8 cellular contexts compared by ENCODE assay signal in genomic region chr17:38746893-38747384, GRCh38. TPM values are rescaled to one million over a fixed set of nuclear protein-coding genes. Genes with fewer than 3 reads are reported as not detected.
DNase-seq lines count a peak whose midpoint lies in the region; ATAC-seq and TF ChIP-seq lines count a peak whose summit lies in the region.

No MANE protein-coding gene starts in this region.

- WGBS in transverse colon (ENCODE audit: low coverage in 1 of 2), 2 donors, result 6% methylated on average over 18 of the region's 18 CpGs; no CpG with 5 or more reads in 1 of the 2 donors

- no peaks in the 10 kb centered on the region for H3K9me3 ChIP-seq in transverse colon

- H3K27me3 Mint-ChIP-seq in activated T-cell treated with anti-CD3 and anti-CD28 coated beads, Interleukin-2, amount 50 U/mL, for 24 hours, result peaks cover 68% of the 10 kb centered on the region
- peaks cover 28% of the 10 kb centered on the region for H3K27me3 Mint-ChIP-seq in activated T-helper 2 cell treated with anti-CD3 and anti-CD28 coated beads, Interferon-gamma antibody, Interleukin-2, Interleukin-4, amounts not matched to agents 10 μg/mL and 5 μg/mL and 100 μg/mL, durations not matched to agents 14 hours and 24 hours and 36 hours (ENCODE audit: low read depth)

- no peak for TF ChIP-seq CTCF in transverse colon (IDR thresholded peaks at IDR 0.05)

- H3K27ac Mint-ChIP-seq in activated T-cell treated with anti-CD3 and anti-CD28 coated beads, Interleukin-2, amount 50 U/mL, for 24 hours, result no peak overlapping the region
- no peak overlapping the region for H3K27ac Mint-ChIP-seq in activated T-helper 2 cell treated with anti-CD3 and anti-CD28 coated beads, Interferon-gamma antibody, Interleukin-2, Interleukin-4, amounts not matched to agents 10 μg/mL and 5 μg/mL and 100 μg/mL, durations not matched to agents 14 hours and 24 hours and 36 hours

- H3K4me3 Mint-ChIP-seq in activated T-cell treated with anti-CD3 and anti-CD28 coated beads, Interleukin-2, amount 50 U/mL, for 24 hours, result peak overlapping the region; percentile 33
- H3K4me3 Mint-ChIP-seq in activated T-helper 2 cell treated with anti-CD3 and anti-CD28 coated beads, Interferon-gamma antibody, Interleukin-2, Interleukin-4, amounts not matched to agents 10 μg/mL and 5 μg/mL and 100 μg/mL, durations not matched to agents 14 hours and 24 hours and 36 hours (ENCODE audit: low read depth), result peak overlapping the region; percentile 75

- H3K27me3 ChIP-seq in transverse colon, result no peaks in the 10 kb centered on the region

- DNase-seq in activated T-cell treated with anti-CD3 and anti-CD28 coated beads, Interleukin-2, amount 50 U/mL, for 24 hours, result no peak
- DNase-seq in activated T-cell treated with anti-CD3 and anti-CD28 coated beads for 4 hours, result no peak
- DNase-seq in activated T-helper 2 cell treated with anti-CD3 and anti-CD28 coated beads, Interferon-gamma antibody, Interleukin-2, Interleukin-4, amounts not matched to agents 10 μg/mL and 5 μg/mL and 100 μg/mL, durations not matched to agents 14 hours and 24 hours and 36 hours (ENCODE audit: low spot score), result no peak
- peak; percentile 26 to 32 for DNase-seq in left colon
- DNase-seq in transverse colon, result no peak
- DNase-seq in NCI-H1694 (lab: John Stamatoyannopoulos, UW), result no peak
- DNase-seq in activated CD4-positive, alpha-beta T cell treated with anti-CD3 and anti-CD28 coated beads for 4 hours, result no peak

- H3K4me3 ChIP-seq in transverse colon, result peak overlapping the region; percentile 52 to 95 (median 61)

- no peaks in the 10 kb centered on the region for H3K36me3 ChIP-seq in transverse colon

- TF ChIP-seq EP300 in transverse colon (IDR thresholded peaks at IDR 0.05; ENCODE audit: low read depth), result no peak

- H3K4me1 ChIP-seq in transverse colon, result peaks cover 24 to 78% (median 57%) of the 10 kb centered on the region in 4 donors

- in situ Hi-C loops in transverse colon (cut with MboI; ENCODE audit: low pct_ligation_motif_present in 1 of 4, low pct_unique_long_range_greater_than_20kb in 1 of 4, low sequenced_read_pairs in 3 of 4), result no loop called here

- H3K36me3 Mint-ChIP-seq in activated T-cell treated with anti-CD3 and anti-CD28 coated beads, Interleukin-2, amount 50 U/mL, for 24 hours (ENCODE audit: low read depth), result peaks cover 3% of the 10 kb centered on the region
- H3K36me3 Mint-ChIP-seq in activated T-helper 2 cell treated with anti-CD3 and anti-CD28 coated beads, Interferon-gamma antibody, Interleukin-2, Interleukin-4, amounts not matched to agents 10 μg/mL and 5 μg/mL and 100 μg/mL, durations not matched to agents 14 hours and 24 hours and 36 hours (ENCODE audit: low read depth), result no peaks in the 10 kb centered on the region

- intact Hi-C loops in activated T-helper 2 cell treated with anti-CD3 and anti-CD28 coated beads, Interferon-gamma antibody, Interleukin-2, Interleukin-4, amounts not matched to agents 10 μg/mL and 5 μg/mL and 100 μg/mL, durations not matched to agents 14 hours and 24 hours and 36 hours (cut with micrococcal nuclease), result no loop called here
- intact Hi-C loops in left colon (cut with DNase I, micrococcal nuclease) (no loop called here), transverse colon (cut with DNase I; ENCODE audit: low total_unique reads) (no loop called here)

- ATAC-seq in left colon (no peak), GM21367 (IDR thresholded peaks at IDR 0.05; ENCODE audit: unreplicated experiment) (no peak)

- no peak for TF ChIP-seq POLR2A in transverse colon (IDR thresholded peaks at IDR 0.05)

- H3K27ac ChIP-seq in transverse colon, result peak overlapping the region; percentile 88 to 96 (median 89)

- peaks cover 39% of the 10 kb centered on the region for H3K4me1 Mint-ChIP-seq in activated T-cell treated with anti-CD3 and anti-CD28 coated beads, Interleukin-2, amount 50 U/mL, for 24 hours (ENCODE audit: low read depth)
- peaks cover 41% of the 10 kb centered on the region for H3K4me1 Mint-ChIP-seq in activated T-helper 2 cell treated with anti-CD3 and anti-CD28 coated beads, Interferon-gamma antibody, Interleukin-2, Interleukin-4, amounts not matched to agents 10 μg/mL and 5 μg/mL and 100 μg/mL, durations not matched to agents 14 hours and 24 hours and 36 hours (ENCODE audit: low read depth)

- H3K9me3 Mint-ChIP-seq in activated T-cell treated with anti-CD3 and anti-CD28 coated beads, Interleukin-2, amount 50 U/mL, for 24 hours, result no peaks in the 10 kb centered on the region
- H3K9me3 Mint-ChIP-seq in activated T-helper 2 cell treated with anti-CD3 and anti-CD28 coated beads, Interferon-gamma antibody, Interleukin-2, Interleukin-4, amounts not matched to agents 10 μg/mL and 5 μg/mL and 100 μg/mL, durations not matched to agents 14 hours and 24 hours and 36 hours, result no peaks in the 10 kb centered on the region

RNA-seq across cellular contexts. Expression of gene PCGF2, which starts 1.2 kb away (rescaled TPM):
- 5.8 and 7.4 TPM in 2 replicates for total RNA-seq in activated T-helper 2 cell treated with anti-CD3 and anti-CD28 coated beads, Interferon-gamma antibody, Interleukin-2, Interleukin-4, amounts not matched to agents 10 μg/mL and 5 μg/mL and 100 μg/mL, durations not matched to agents 14 hours and 24 hours and 36 hours
- 10 to 100 TPM; 41.1 to 53.7 TPM for total RNA-seq in left colon
- total RNA-seq in transverse colon, result 10 to 100 TPM in 3 of 4 donors, 1 to 10 TPM in 1; 9.1 to 41.9 (median 12.2) TPM

RNA-seq across cellular contexts. Expression of gene PSMB3, which starts 5.6 kb away (rescaled TPM):
- 337 and 342 TPM in 2 replicates for total RNA-seq in activated T-helper 2 cell treated with anti-CD3 and anti-CD28 coated beads, Interferon-gamma antibody, Interleukin-2, Interleukin-4, amounts not matched to agents 10 μg/mL and 5 μg/mL and 100 μg/mL, durations not matched to agents 14 hours and 24 hours and 36 hours
- total RNA-seq in left colon, result 100 to 1,000 TPM; 131 to 154 TPM
- 100 to 1,000 TPM; 137 to 169 (median 159) TPM for total RNA-seq in transverse colon

RNA-seq across cellular contexts. Expression of gene CISD3, which starts 16.8 kb away (rescaled TPM):
- total RNA-seq in activated T-helper 2 cell treated with anti-CD3 and anti-CD28 coated beads, Interferon-gamma antibody, Interleukin-2, Interleukin-4, amounts not matched to agents 10 μg/mL and 5 μg/mL and 100 μg/mL, durations not matched to agents 14 hours and 24 hours and 36 hours, result 32.2 and 37.0 TPM in 2 replicates
- total RNA-seq in left colon (10 to 100 TPM; 91.6 to 99.8 TPM), transverse colon (10 to 100 TPM; 11.2 to 35.0 (median 20.5) TPM)

RNA-seq across cellular contexts. Expression of gene MLLT6, which starts 41.9 kb away (rescaled TPM):
- total RNA-seq in activated T-helper 2 cell treated with anti-CD3 and anti-CD28 coated beads, Interferon-gamma antibody, Interleukin-2, Interleukin-4, amounts not matched to agents 10 μg/mL and 5 μg/mL and 100 μg/mL, durations not matched to agents 14 hours and 24 hours and 36 hours, result 211 and 213 TPM in 2 replicates
- total RNA-seq in left colon (10 to 100 TPM; 82.5 to 87.9 TPM), transverse colon (100 to 1,000 TPM in 2 of 4 donors, 10 to 100 TPM in 2; 68.7 to 272 (median 100) TPM)

RNA-seq across cellular contexts. Expression of gene PIP4K2B, which starts 52.4 kb away (rescaled TPM):
- total RNA-seq in activated T-helper 2 cell treated with anti-CD3 and anti-CD28 coated beads, Interferon-gamma antibody, Interleukin-2, Interleukin-4, amounts not matched to agents 10 μg/mL and 5 μg/mL and 100 μg/mL, durations not matched to agents 14 hours and 24 hours and 36 hours, result 35.3 and 45.3 TPM in 2 replicates
- total RNA-seq in left colon (10 to 100 TPM; 14.1 to 18.5 TPM), transverse colon (10 to 100 TPM; 15.3 to 63.5 (median 23.5) TPM)

Comparison
In these comparisons a context has a peak if more than half of its experiments do, and no peak if none do; other contexts are left out.
1. DNase-seq: peak in left colon (2 of 2); none in activated T-cell treated with anti-CD3 and anti-CD28 coated beads, Interleukin-2, amount 50 U/mL, for 24 hours (single experiment), activated T-cell treated with anti-CD3 and anti-CD28 coated beads for 4 hours (single experiment), activated T-helper 2 cell treated with anti-CD3 and anti-CD28 coated beads, Interferon-gamma antibody, Interleukin-2, Interleukin-4, amounts not matched to agents 10 μg/mL and 5 μg/mL and 100 μg/mL, durations not matched to agents 14 hours and 24 hours and 36 hours (single experiment), transverse colon (single experiment), NCI-H1694 (single experiment) and activated CD4-positive, alpha-beta T cell treated with anti-CD3 and anti-CD28 coated beads for 4 hours (0 of 2).